In the genomic region with DNA sequence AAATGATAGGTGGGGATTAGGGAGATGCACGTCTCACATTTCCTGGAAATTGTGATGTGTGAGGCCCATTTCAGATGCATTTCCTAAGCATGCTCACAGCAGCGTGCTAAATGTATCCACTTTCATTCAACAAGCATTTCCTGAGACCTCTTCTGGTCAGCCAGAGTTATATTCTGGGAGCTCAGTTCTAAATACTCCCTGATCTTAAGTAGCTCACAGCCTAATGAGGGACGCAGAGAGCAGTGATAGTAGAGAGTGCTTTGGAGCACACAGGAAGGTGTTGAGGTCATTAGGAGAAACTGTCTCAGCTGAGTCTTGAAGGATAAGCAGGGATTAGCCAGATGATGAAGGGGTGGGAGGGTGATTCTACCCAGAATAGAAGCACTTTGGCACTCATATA, we compare ENCODE assay signal across 10 cellular contexts. TPM values are rescaled to one million over a fixed set of nuclear protein-coding genes. Genes with fewer than 3 reads are reported as not detected.
DNase-seq lines count a peak whose midpoint lies in the region; TF ChIP-seq lines count a peak whose summit lies in the region.
"Had no signal": no experiment of that assay in that cellular context is flagged by ENCODE, and none has a peak within 500 bp of the region (broad histone marks: within the 10 kb centered on the region; RNA-seq: fewer than 3 reads in every experiment).

No MANE protein-coding gene starts in this region.

- no peak overlapping the region for H3K4me3 ChIP-seq in choroid plexus epithelial cell (ENCODE audit: low read depth, low read length)

- peak; percentile 51 for TF ChIP-seq CTCF in choroid plexus epithelial cell (conservative IDR thresholded peaks at IDR 0.05; ENCODE audit: low read depth, low read length)

- DNase-seq in D341Med (ENCODE audit: low spot score), result peak; percentile 77
- peak; percentile 99 to 100 for DNase-seq in NCI-H524 (lab: John Stamatoyannopoulos, UW)
- DNase-seq in choroid plexus epithelial cell (ENCODE audit: low read depth), result peak; percentile 85
- peak; percentile 23 for DNase-seq in myocyte (ENCODE audit: low read depth)
- no peak for DNase-seq in NCI-H446 (lab: John Stamatoyannopoulos, UW)
- no peak for DNase-seq in HK-2 (ENCODE audit: unreplicated experiment)
- DNase-seq in NCI-H774 (lab: John Stamatoyannopoulos, UW), result no peak
- no peak for DNase-seq in GDM1 (lab: John Stamatoyannopoulos, UW)
- DNase-seq: NCI-H146, Right ventricle myocardium superior had no signal

RNA-seq across cellular contexts. Expression of a gene that starts 46.2 kb away (rescaled TPM):
- 17.6 and 18.6 TPM in 2 replicates for total RNA-seq in myocyte
- 3.2 TPM for polyA plus RNA-seq in myocyte (2012)

Comparison
In these comparisons a context has a peak if more than half of its experiments do, and no peak if none do; other contexts are left out.
1. DNase-seq: peak in D341Med (single experiment), NCI-H524 (2 of 2), choroid plexus epithelial cell (single experiment) and myocyte (single experiment); none in NCI-H446 (0 of 2), HK-2 (single experiment), NCI-H774 (single experiment) and GDM1 (single experiment).